In genomic region chr5:133319905-133320520, GRCh38 we compare ENCODE assay signal across 1 cellular context.
TF ChIP-seq lines count a peak whose summit lies in the region.

No MANE protein-coding gene starts in this region.

TF ChIP-seq in SK-N-SH, 30 proteins besides CTCF, POLR2A, EP300 and RAD21 (continued from another document):
- TF ChIP-seq FOXM1 (IDR thresholded peaks at IDR 0.05; ENCODE audit: low read depth), result no peak
- TF ChIP-seq FOXJ3 (CRISPR knock-in tag; IDR thresholded peaks at IDR 0.05), result no peak
- TF ChIP-seq RFX5 (IDR thresholded peaks at IDR 0.05; ENCODE audit: low read length), result no peak
- no peak for TF ChIP-seq NRF1 (IDR thresholded peaks at IDR 0.05; ENCODE audit: low read depth, low read length)
- no peak for TF ChIP-seq JUND (IDR thresholded peaks at IDR 0.05)
